Comparison of ENCODE assay signal across 29 cellular contexts in genomic region chr18:79819064-79819725, GRCh38. TPM values are rescaled to one million over a fixed set of nuclear protein-coding genes. Genes with fewer than 3 reads are reported as not detected.
A peak's percentile ranks its signal among the peaks of the same experiment; 100 is the strongest.
DNase-seq lines count a peak whose midpoint lies in the region; ATAC-seq and TF ChIP-seq lines count a peak whose summit lies in the region.
"Had no signal": no experiment of that assay in that cellular context is flagged by ENCODE, and none has a peak within 500 bp of the region (broad histone marks: within the 10 kb centered on the region; RNA-seq: fewer than 3 reads in every experiment).

No MANE protein-coding gene starts in this region.

- no peak overlapping the region for H3K9ac ChIP-seq in OCI-LY1 (ENCODE audit: low read length)

- no peaks in the 10 kb centered on the region for H4K20me1 ChIP-seq in OCI-LY1 (ENCODE audit: insufficient read depth, low read length)

- H3K9me3 ChIP-seq in OCI-LY1 (ENCODE audit: low read length) (no peaks in the 10 kb centered on the region), MG63 (no peaks in the 10 kb centered on the region)
- H3K9me3 ChIP-seq: heart right ventricle, ovary, thoracic aorta, uterus had no signal

- H3K9me2 ChIP-seq in OCI-LY1 (ENCODE audit: low read depth, low read length): no peaks in the 10 kb centered on the region

- H2AFZ ChIP-seq in OCI-LY1 (ENCODE audit: low read length): no peak overlapping the region

- no peak for TF ChIP-seq CTCF in OCI-LY1 (IDR thresholded peaks at IDR 0.05; ENCODE audit: low read length)

- intact Hi-C loops in sciatic nerve (cut with DNase I): no loop called here

- H3F3A ChIP-seq in OCI-LY1 (ENCODE audit: insufficient read depth, low read length): no peaks in the 10 kb centered on the region

- H3K27ac ChIP-seq in OCI-LY1 (ENCODE audit: low read depth, low read length, poor library complexity, severe bottlenecking): no peak overlapping the region
- H3K27ac ChIP-seq: foreskin keratinocyte, ovary, thoracic aorta, uterus had no signal

- peak overlapping the region; percentile 5; the same call in 1 of the 2 replicates for H3K4me2 ChIP-seq in OCI-LY1 (ENCODE audit: low read length)

- H3K4me3 ChIP-seq in OCI-LY1 (ENCODE audit: low read depth, low read length, poor library complexity, severe bottlenecking) (no peak overlapping the region), MG63 (no peak overlapping the region)
- H3K4me3 ChIP-seq: heart right ventricle, K562, ovary, thoracic aorta, uterus had no signal

- H3K4me1 ChIP-seq in OCI-LY1 (ENCODE audit: insufficient read depth, low read length, severe bottlenecking): peaks cover 21% of the 10 kb centered on the region
- H3K4me1 ChIP-seq: foreskin keratinocyte, uterus had no signal

- no peaks in the 10 kb centered on the region for H3K36me3 ChIP-seq in OCI-LY1 (ENCODE audit: insufficient read depth, low read length)
- H3K36me3 ChIP-seq in MG63: no peaks in the 10 kb centered on the region
- H3K36me3 ChIP-seq: heart right ventricle, ovary, thoracic aorta, uterus had no signal

- DNase-seq in H4 (ENCODE audit: low spot score) (peak; percentile 3), sciatic nerve (ENCODE audit: low spot score) (no peak), MG63 (no peak), pons (ENCODE audit: low spot score) (no peak)
- DNase-seq: activated CD4-positive, alpha-beta T cell treated with anti-CD3 and anti-CD28 coated beads for 4 hours; activated CD8-positive, alpha-beta memory T cell treated with anti-CD3 and anti-CD28 coated beads for 24 hours; activated effector memory CD4-positive, alpha-beta T cell treated with Interleukin-2 at 50 U/mL for 16 hours; CD4-positive, CD25-positive, alpha-beta regulatory T cell; effector memory CD4-positive, alpha-beta T cell; EL; foreskin keratinocyte; left colon; mesendoderm; MM.1S; natural killer cell; NCI-H1436; NCI-H2081 treated with DMSO at 0.1 percent for 48 hours; NCI-H226; ovary; stimulated activated CD4-positive, alpha-beta T cell treated with anti-CD3 and anti-CD28 coated beads, Interleukin-2, amount 100 ng/mL, for 48 hours; uterus had no signal

- H3K27me3 ChIP-seq in OCI-LY1 (ENCODE audit: insufficient read depth, low read length) (peaks cover 18% of the 10 kb centered on the region), MG63 (no peaks in the 10 kb centered on the region)
- H3K27me3 ChIP-seq: foreskin keratinocyte, ovary, uterus had no signal

- ATAC-seq in esophagus mucosa (peak; percentile 12), sciatic nerve (peak; percentile 14), HG03342 (IDR thresholded peaks at IDR 0.05; ENCODE audit: unreplicated experiment) (no peak), HG02759 (IDR thresholded peaks at IDR 0.05; ENCODE audit: unreplicated experiment) (no peak)
- ATAC-seq: foreskin keratinocyte, K562, left colon had no signal

- no peaks in the 10 kb centered on the region for H3K79me2 ChIP-seq in OCI-LY1 (ENCODE audit: insufficient read depth, low read length)

RNA-seq across cellular contexts. Expression of gene KCNG2, which starts 21.5 kb away (rescaled TPM):
- total RNA-seq in H4 (2014; rRNA removed; shearing (Covaris generic)): not detected in 2 replicates
- 0.20 TPM for total RNA-seq in esophagus mucosa
- total RNA-seq in sciatic nerve: 0.22 TPM
- not detected in 2 replicates for total RNA-seq in MG63 (2014; rRNA removed; shearing (Covaris generic); ENCODE audit: low replicate concordance)
- total RNA-seq: bronchial epithelial cell; CD4-positive, CD25-positive, alpha-beta regulatory T cell; foreskin keratinocyte; K562; left colon; natural killer cell had no signal

Comparison
In these comparisons a context has a peak if more than half of its experiments do, and no peak if none do; other contexts are left out.
1. ATAC-seq: peak in esophagus mucosa (single experiment) and sciatic nerve (single experiment); none in HG03342 (single experiment) and HG02759 (single experiment).